ENCODE assay signal across 1 cellular context in genomic region chr14:99236386-99237133, GRCh38.
TF ChIP-seq lines count a peak whose summit lies in the region.

No MANE protein-coding gene starts in this region.

TF ChIP-seq in SK-N-SH, 30 proteins besides CTCF, POLR2A, EP300 and RAD21 (continued from another document):
- TF ChIP-seq REST (IDR thresholded peaks at IDR 0.05; ENCODE audit: low read depth, low read length) (no peak), NFIC (IDR thresholded peaks at IDR 0.05; ENCODE audit: borderline replicate concordance) (no peak), USF1 (IDR thresholded peaks at IDR 0.05; ENCODE audit: borderline replicate concordance, low read depth) (no peak), IRF3 (IDR thresholded peaks at IDR 0.05; ENCODE audit: low read depth, low read length) (no peak)
